ENCODE assay signal across 14 cellular contexts in the genomic region with DNA sequence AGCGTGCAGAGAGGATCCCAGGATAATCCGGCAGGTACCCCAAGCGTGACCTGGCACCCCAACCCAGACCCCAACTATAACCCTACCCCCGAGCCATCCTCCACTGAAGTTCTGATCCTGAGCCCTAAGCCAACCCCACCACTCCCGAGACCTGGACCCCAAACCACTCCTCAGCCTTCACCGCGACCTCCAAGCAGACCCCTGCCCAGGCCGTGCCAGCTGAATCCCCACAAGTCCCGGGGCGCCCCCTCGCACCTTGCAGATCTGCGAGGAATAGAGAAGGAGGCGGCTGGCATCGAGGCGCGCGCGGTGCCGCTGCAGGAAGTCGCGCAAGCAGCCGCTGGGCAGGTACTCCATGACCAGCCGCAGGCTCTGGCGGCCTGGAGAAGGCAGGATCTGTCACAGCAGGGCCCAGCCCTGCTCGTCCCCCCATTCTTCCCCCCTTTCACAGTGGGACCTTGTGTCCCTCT. TPM values are rescaled to one million over a fixed set of nuclear protein-coding genes. Genes with fewer than 3 reads are reported as not detected.
DNase-seq lines count a peak whose midpoint lies in the region; ATAC-seq and TF ChIP-seq lines count a peak whose summit lies in the region.
"Had no signal": no experiment of that assay in that cellular context is flagged by ENCODE, and none has a peak within 500 bp of the region (broad histone marks: within the 10 kb centered on the region; RNA-seq: fewer than 3 reads in every experiment).

No MANE protein-coding gene starts in this region.

- H4K91ac ChIP-seq in neuronal stem cell (ENCODE audit: low read depth, low read length, poor library complexity): no peak overlapping the region

- H3K27me3 Mint-ChIP-seq in activated T-helper 2 cell treated with anti-CD3 and anti-CD28 coated beads, Interferon-gamma antibody, Interleukin-2, Interleukin-4, amounts not matched to agents 10 μg/mL and 5 μg/mL and 100 μg/mL, durations not matched to agents 14 hours and 24 hours and 36 hours (ENCODE audit: low read depth): no peaks in the 10 kb centered on the region
- H3K27me3 Mint-ChIP-seq: CD4-positive, CD25-positive, alpha-beta regulatory T cell; memory B cell had no signal

- H3K27ac ChIP-seq in PC-9: no peak overlapping the region
- H3K27ac ChIP-seq in esophagus squamous epithelium: no peak overlapping the region
- H3K27ac ChIP-seq in neuronal stem cell (replicated peaks; ENCODE audit: low read length): peak overlapping the region; percentile 32
- H3K27ac ChIP-seq in OCI-LY7 (ENCODE audit: low read depth, low read length, poor library complexity, severe bottlenecking): no peak overlapping the region
- H3K27ac ChIP-seq: heart left ventricle had no signal

- H4K8ac ChIP-seq in neuronal stem cell (ENCODE audit: low read depth, low read length): no peak overlapping the region

- peak overlapping the region; percentile 71 for H3K14ac ChIP-seq in neuronal stem cell (ENCODE audit: low read length)

- H2BK15ac ChIP-seq in neuronal stem cell (ENCODE audit: low read length): peak overlapping the region; percentile 69

- H3K4ac ChIP-seq in neuronal stem cell (ENCODE audit: low read length): peak overlapping the region; percentile 53

- H2BK12ac ChIP-seq in neuronal stem cell (ENCODE audit: low read length): peak overlapping the region; percentile 94

- no peaks in the 10 kb centered on the region for H3K9me2 ChIP-seq in PC-9 (ENCODE audit: insufficient read depth)
- H3K9me2 ChIP-seq in OCI-LY7 (ENCODE audit: insufficient read depth, low read length): no peaks in the 10 kb centered on the region

- POLR2A ChIA-PET in PC-9 (lab: Charles Lee; ENCODE audit: unreplicated experiment): interaction anchor here (0.6 to 1.0 kb wide), 3 partner anchors 37 to 377 kb away, joined by 6 to 19 read pairs (median 8); a partner anchor contains a TSS
- POLR2A ChIA-PET in OCI-LY7 (lab: Charles Lee): no interaction called here

- peaks cover 8% of the 10 kb centered on the region for H3K4me1 Mint-ChIP-seq in activated T-helper 2 cell treated with anti-CD3 and anti-CD28 coated beads, Interferon-gamma antibody, Interleukin-2, Interleukin-4, amounts not matched to agents 10 μg/mL and 5 μg/mL and 100 μg/mL, durations not matched to agents 14 hours and 24 hours and 36 hours (ENCODE audit: low read depth)

- H4K20me1 ChIP-seq in PC-9 (ENCODE audit: insufficient read depth) (no peaks in the 10 kb centered on the region), OCI-LY7 (ENCODE audit: insufficient read depth, low read length) (no peaks in the 10 kb centered on the region)

- H3K36me3 ChIP-seq in ES-I3 (ENCODE audit: insufficient read depth, low read length) (no peaks in the 10 kb centered on the region), PC-9 (ENCODE audit: low read depth) (no peaks in the 10 kb centered on the region), esophagus squamous epithelium (peaks cover 0 to 35% (median 0%) of the 10 kb centered on the region in 3 donors), neuronal stem cell (replicated peaks in 1 of 2; ENCODE audit: control insufficient read depth in 2 of 2, insufficient read depth in 2 of 2, low read length in 2 of 2) (no peaks in the 10 kb centered on the region), OCI-LY7 (ENCODE audit: insufficient read depth, low read length) (peaks cover 17% of the 10 kb centered on the region)

- no peak overlapping the region for H3K27ac Mint-ChIP-seq in activated T-helper 2 cell treated with anti-CD3 and anti-CD28 coated beads, Interferon-gamma antibody, Interleukin-2, Interleukin-4, amounts not matched to agents 10 μg/mL and 5 μg/mL and 100 μg/mL, durations not matched to agents 14 hours and 24 hours and 36 hours
- H3K27ac Mint-ChIP-seq: CD4-positive, CD25-positive, alpha-beta regulatory T cell; memory B cell had no signal

- H3K9ac ChIP-seq in ES-I3 (ENCODE audit: low read depth, low read length) (peak overlapping the region; percentile 45; the same call in 1 of the 2 replicates), neuronal stem cell (ENCODE audit: low read depth, low read length, poor library complexity) (no peak overlapping the region)

- peak overlapping the region; percentile 97 for H2AK5ac ChIP-seq in neuronal stem cell (ENCODE audit: low read depth, low read length)

- H3K4me2 ChIP-seq in PC-9: peak overlapping the region; percentile 87
- H3K4me2 ChIP-seq in neuronal stem cell (ENCODE audit: insufficient read depth, low read length, poor library complexity, severe bottlenecking): peak overlapping the region; percentile 40
- no peak overlapping the region for H3K4me2 ChIP-seq in OCI-LY7 (ENCODE audit: low read length)

- no peaks in the 10 kb centered on the region for H3K79me1 ChIP-seq in neuronal stem cell (ENCODE audit: low read depth, low read length)

- H3K36me3 Mint-ChIP-seq in activated T-helper 2 cell treated with anti-CD3 and anti-CD28 coated beads, Interferon-gamma antibody, Interleukin-2, Interleukin-4, amounts not matched to agents 10 μg/mL and 5 μg/mL and 100 μg/mL, durations not matched to agents 14 hours and 24 hours and 36 hours (ENCODE audit: low read depth): peaks cover 85% of the 10 kb centered on the region

- TF ChIP-seq CTCF in PC-9 (conservative IDR thresholded peaks at IDR 0.05) (no peak), esophagus squamous epithelium (IDR thresholded peaks at IDR 0.05) (no peak), OCI-LY7 (conservative IDR thresholded peaks at IDR 0.05; ENCODE audit: low read length) (no peak)

- peak overlapping the region; percentile 96 for H3K18ac ChIP-seq in neuronal stem cell (ENCODE audit: low read length)

- H3K9me3 ChIP-seq in ES-I3 (ENCODE audit: control insufficient read depth, insufficient read depth, low read length): no peaks in the 10 kb centered on the region
- H3K9me3 ChIP-seq in PC-9 (ENCODE audit: insufficient read depth, low read depth): no peaks in the 10 kb centered on the region
- H3K9me3 ChIP-seq in esophagus squamous epithelium: no peaks in the 10 kb centered on the region
- H3K9me3 ChIP-seq in neuronal stem cell (replicated peaks in 1 of 2; ENCODE audit: control insufficient read depth in 2 of 2, insufficient read depth in 1 of 2, low read depth in 1 of 2, low read length in 2 of 2): no peaks in the 10 kb centered on the region
- H3K9me3 ChIP-seq in OCI-LY7 (ENCODE audit: low read length): no peaks in the 10 kb centered on the region
- H3K9me3 ChIP-seq: heart left ventricle had no signal

- ATAC-seq in HG03175 (IDR thresholded peaks at IDR 0.05; ENCODE audit: unreplicated experiment): no peak

- CTCF ChIA-PET in PC-9 (lab: Charles Lee): interaction anchor here (0.7 to 0.8 kb wide), 2 partner anchors 36 to 46 kb away, joined by 3 to 4 read pairs; a partner anchor contains a TSS
- CTCF ChIA-PET in OCI-LY7 (lab: Charles Lee; ENCODE audit: unreplicated experiment): no interaction called here

- BruUV-seq in PC-9 (replicated peaks; lab: Mats Ljungman, UMichigan): TSS peak; percentile 65
- no TSS peak for BruUV-seq in OCI-LY7 (replicated peaks; lab: Mats Ljungman, UMichigan)

- TF ChIP-seq POLR2A in esophagus squamous epithelium (IDR thresholded peaks at IDR 0.05): no peak

- H2AFZ ChIP-seq in PC-9 (peak overlapping the region; percentile 86), neuronal stem cell (ENCODE audit: low read length) (peak overlapping the region; percentile 62), OCI-LY7 (ENCODE audit: low read length) (no peak overlapping the region)

- H3K4me3 ChIP-seq in PC-9: peak overlapping the region; percentile 61
- H3K4me3 ChIP-seq in esophagus squamous epithelium: peak overlapping the region in 3 of 4 donors; percentile 31 to 52 (median 35)
- peak overlapping the region in 1 of 2 donors; percentile 75 for H3K4me3 ChIP-seq in neuronal stem cell (ENCODE audit: low read length in 2 of 2)
- H3K4me3 ChIP-seq in OCI-LY7 (ENCODE audit: low read depth, low read length, poor library complexity, severe bottlenecking): no peak overlapping the region

- peak overlapping the region; percentile 56 for H2BK120ac ChIP-seq in neuronal stem cell (ENCODE audit: low read depth, low read length)

- peaks cover 20% of the 10 kb centered on the region for H3F3A ChIP-seq in PC-9 (ENCODE audit: insufficient read depth, low read depth)

- no peaks in the 10 kb centered on the region for H3K9me3 Mint-ChIP-seq in activated T-helper 2 cell treated with anti-CD3 and anti-CD28 coated beads, Interferon-gamma antibody, Interleukin-2, Interleukin-4, amounts not matched to agents 10 μg/mL and 5 μg/mL and 100 μg/mL, durations not matched to agents 14 hours and 24 hours and 36 hours

- H2BK5ac ChIP-seq in neuronal stem cell (ENCODE audit: low read length): peak overlapping the region; percentile 53

- peak overlapping the region; percentile 96 for H3K23ac ChIP-seq in neuronal stem cell (ENCODE audit: low read depth, low read length, poor library complexity)

- H3K79me2 ChIP-seq in PC-9 (ENCODE audit: low read depth): 0 out of 2 replicates have a peak, but pooled peaks cover 3% of the 10 kb centered on the region
- H3K79me2 ChIP-seq in OCI-LY7 (ENCODE audit: insufficient read depth, low read depth, low read length): no peaks in the 10 kb centered on the region

- intact Hi-C loops in PC-9 (cut with micrococcal nuclease; ENCODE audit: unreplicated experiment) (loop anchor here (2.0 kb wide), 1 partner anchor 35 kb away; no protein-coding TSS in a partner anchor), esophagus squamous epithelium (cut with DNase I) (no loop called here), OCI-LY7 (cut with micrococcal nuclease; ENCODE audit: unreplicated experiment) (no loop called here)
- intact Hi-C loops in activated T-helper 2 cell treated with anti-CD3 and anti-CD28 coated beads, Interferon-gamma antibody, Interleukin-2, Interleukin-4, amounts not matched to agents 10 μg/mL and 5 μg/mL and 100 μg/mL, durations not matched to agents 14 hours and 24 hours and 36 hours (cut with micrococcal nuclease): no loop called here

- 55 to 67% methylated on average over 1 to 2 of the region's 25 CpGs for WGBS in esophagus squamous epithelium, 2 donors
- no CpG with 5 or more reads among the region's 25 CpGs for WGBS in neuronal stem cell (ENCODE audit: extremely low coverage in 2 of 2, insufficient read length in 2 of 2, insufficient replicate concordance in 1 of 2), 2 donors

- DNase-seq in PC-9 (peak in 1 of 2 experiments; percentile 19), esophagus squamous epithelium (lab: John Stamatoyannopoulos, UW) (no peak), neuronal stem cell (ENCODE audit: low spot score) (no peak), OCI-LY7 (ENCODE audit: low spot score) (no peak)
- no peak for DNase-seq in activated CD4-positive, alpha-beta T cell treated with anti-CD3 and anti-CD28 coated beads for 4 hours
- DNase-seq in activated T-helper 2 cell treated with anti-CD3 and anti-CD28 coated beads, Interferon-gamma antibody, Interleukin-2, Interleukin-4, amounts not matched to agents 10 μg/mL and 5 μg/mL and 100 μg/mL, durations not matched to agents 14 hours and 24 hours and 36 hours (ENCODE audit: low spot score): no peak
- DNase-seq: NCI-H510A treated with DMSO at 0.1 percent for 48 hours, Right ventricle myocardium superior had no signal

- no peak overlapping the region for H3K4me3 Mint-ChIP-seq in activated T-helper 2 cell treated with anti-CD3 and anti-CD28 coated beads, Interferon-gamma antibody, Interleukin-2, Interleukin-4, amounts not matched to agents 10 μg/mL and 5 μg/mL and 100 μg/mL, durations not matched to agents 14 hours and 24 hours and 36 hours (ENCODE audit: low read depth)
- H3K4me3 Mint-ChIP-seq: CD4-positive, CD25-positive, alpha-beta regulatory T cell; memory B cell had no signal

- H3K4me1 ChIP-seq in ES-I3 (ENCODE audit: insufficient read depth, low read length) (peaks cover 6% of the 10 kb centered on the region; the same call in 1 of the 2 replicates), PC-9 (replicated peaks; ENCODE audit: insufficient read depth) (peaks cover 8% of the 10 kb centered on the region), esophagus squamous epithelium (peaks cover 0 to 21% (median 10%) of the 10 kb centered on the region in 3 donors), neuronal stem cell (ENCODE audit: control insufficient read depth in 2 of 2, insufficient read depth in 1 of 2, low read depth in 1 of 2, low read length in 2 of 2) (peaks cover 7 to 19% of the 10 kb centered on the region in 2 donors), OCI-LY7 (ENCODE audit: insufficient read depth, low read length, poor library complexity, severe bottlenecking) (no peaks in the 10 kb centered on the region)

- H3K27me3 ChIP-seq in PC-9 (ENCODE audit: insufficient read depth, low read depth): no peaks in the 10 kb centered on the region
- H3K27me3 ChIP-seq in esophagus squamous epithelium: peaks cover 0 to 50% (median 0%) of the 10 kb centered on the region in 4 donors
- peaks cover 0 to 5% (median 0%) of the 10 kb centered on the region in 3 experiments for H3K27me3 ChIP-seq in neuronal stem cell (ENCODE audit: control insufficient read depth in 3 of 3, insufficient read depth in 3 of 3, low read depth in 1 of 3, low read length in 3 of 3)

RNA-seq across cellular contexts. Expression of a gene that starts 10.1 kb away (rescaled TPM):
- total RNA-seq in PC-9 (2021) (3.2 and 4.0 TPM in 2 replicates), esophagus squamous epithelium (not detected), OCI-LY7 (2022) (0.38 TPM in 1 of 2 replicates, not detected in the other)
- polyA plus RNA-seq in neuronal stem cell (2013, experiment 1 of 2): 2.2 TPM
- polyA plus RNA-seq in neuronal stem cell (2013, experiment 2 of 2): 1.8 TPM
- total RNA-seq in OCI-LY7 (2014; rRNA removed; shearing (Covaris generic)): 0.25 TPM in 1 of 2 replicates, not detected in the other
- total RNA-seq in activated T-helper 2 cell treated with anti-CD3 and anti-CD28 coated beads, Interferon-gamma antibody, Interleukin-2, Interleukin-4, amounts not matched to agents 10 μg/mL and 5 μg/mL and 100 μg/mL, durations not matched to agents 14 hours and 24 hours and 36 hours: 6.2 and 6.9 TPM in 2 replicates
- total RNA-seq: dermis microvascular lymphatic vessel endothelial cell, Right ventricle myocardium superior had no signal
- polyA plus RNA-seq: heart left ventricle had no signal

RNA-seq across cellular contexts. Expression of a gene that starts 16.3 kb away (rescaled TPM):
- total RNA-seq in PC-9 (2021) (13.5 and 16.2 TPM in 2 replicates), esophagus squamous epithelium (1 to 10 TPM in 3 of 4 donors, under 1 TPM in 1; 0.87 to 6.5 (median 4.6) TPM), OCI-LY7 (2022) (24.4 and 25.3 TPM in 2 replicates)
- 3.2 TPM for polyA plus RNA-seq in neuronal stem cell (2013, experiment 1 of 2)
- polyA plus RNA-seq in neuronal stem cell (2013, experiment 2 of 2): 3.3 TPM
- total RNA-seq in OCI-LY7 (2014; rRNA removed; shearing (Covaris generic)): 9.4 and 14.0 TPM in 2 replicates
- total RNA-seq in activated T-helper 2 cell treated with anti-CD3 and anti-CD28 coated beads, Interferon-gamma antibody, Interleukin-2, Interleukin-4, amounts not matched to agents 10 μg/mL and 5 μg/mL and 100 μg/mL, durations not matched to agents 14 hours and 24 hours and 36 hours: 212 and 221 TPM in 2 replicates

RNA-seq across cellular contexts. Expression of a gene that starts 28.3 kb away (rescaled TPM):
- total RNA-seq in PC-9 (2021): 1,887 and 2,038 TPM in 2 replicates
- 1,000 to 10,000 TPM; 1,080 to 2,192 (median 1,622) TPM for total RNA-seq in esophagus squamous epithelium
- polyA plus RNA-seq in neuronal stem cell (2013, experiment 1 of 2): 3,857 TPM
- polyA plus RNA-seq in neuronal stem cell (2013, experiment 2 of 2): 3,701 TPM
- total RNA-seq in OCI-LY7 (2014; rRNA removed; shearing (Covaris generic)): 2,643 and 3,019 TPM in 2 replicates
- total RNA-seq in OCI-LY7 (2022): 3,145 and 3,253 TPM in 2 replicates
- 2,784 and 2,842 TPM in 2 replicates for total RNA-seq in activated T-helper 2 cell treated with anti-CD3 and anti-CD28 coated beads, Interferon-gamma antibody, Interleukin-2, Interleukin-4, amounts not matched to agents 10 μg/mL and 5 μg/mL and 100 μg/mL, durations not matched to agents 14 hours and 24 hours and 36 hours

RNA-seq across cellular contexts. Expression of a gene that starts 36.5 kb away (rescaled TPM):
- total RNA-seq in PC-9 (2021) (47.7 and 65.9 TPM in 2 replicates), esophagus squamous epithelium (10 to 100 TPM; 11.6 to 23.5 (median 21.2) TPM), OCI-LY7 (2022) (not detected in 2 replicates)
- 0.03 TPM for polyA plus RNA-seq in neuronal stem cell (2013, experiment 1 of 2)
- not detected for polyA plus RNA-seq in neuronal stem cell (2013, experiment 2 of 2)
- not detected in 2 replicates for total RNA-seq in OCI-LY7 (2014; rRNA removed; shearing (Covaris generic))
- total RNA-seq in activated T-helper 2 cell treated with anti-CD3 and anti-CD28 coated beads, Interferon-gamma antibody, Interleukin-2, Interleukin-4, amounts not matched to agents 10 μg/mL and 5 μg/mL and 100 μg/mL, durations not matched to agents 14 hours and 24 hours and 36 hours: not detected in 2 replicates
- total RNA-seq: heart left ventricle, Right ventricle myocardium superior had no signal
- polyA plus RNA-seq: heart left ventricle had no signal

RNA-seq across cellular contexts. Expression of a gene that starts 40.3 kb away (rescaled TPM):
- total RNA-seq in PC-9 (2021) (0.18 TPM in 1 of 2 replicates, not detected in the other), esophagus squamous epithelium (under 1 TPM in 2 of 4 donors, not detected in 2; 0.18 to 0.19 TPM), OCI-LY7 (2022) (not detected in 2 replicates)
- polyA plus RNA-seq in neuronal stem cell (2013, experiment 1 of 2): 0.08 TPM
- 0.19 TPM for polyA plus RNA-seq in neuronal stem cell (2013, experiment 2 of 2)
- 0.03 TPM in 1 of 2 replicates, not detected in the other for total RNA-seq in OCI-LY7 (2014; rRNA removed; shearing (Covaris generic))
- 0.69 and 0.75 TPM in 2 replicates for total RNA-seq in activated T-helper 2 cell treated with anti-CD3 and anti-CD28 coated beads, Interferon-gamma antibody, Interleukin-2, Interleukin-4, amounts not matched to agents 10 μg/mL and 5 μg/mL and 100 μg/mL, durations not matched to agents 14 hours and 24 hours and 36 hours
- total RNA-seq: dermis microvascular lymphatic vessel endothelial cell, heart left ventricle, Right ventricle myocardium superior had no signal
- polyA plus RNA-seq: heart left ventricle had no signal
